In genomic region chr2:61059382-61059781, GRCh38 we compare ENCODE assay signal across 28 cellular contexts.
"Had no signal": no experiment of that assay in that cellular context is flagged by ENCODE, and none has a peak within 500 bp of the region (broad histone marks: within the 10 kb centered on the region; RNA-seq: fewer than 3 reads in every experiment).

No MANE protein-coding gene starts in this region.

- H3K27me3 ChIP-seq: colonic mucosa, dorsolateral prefrontal cortex, esophagus muscularis mucosa, esophagus squamous epithelium, foreskin keratinocyte, gastrocnemius medialis, gastroesophageal sphincter, heart left ventricle, heart right ventricle had no signal

- H3K4me3 ChIP-seq: colonic mucosa, coronary artery, dorsolateral prefrontal cortex, esophagus muscularis mucosa, esophagus squamous epithelium, gastrocnemius medialis, gastroesophageal sphincter, heart left ventricle, heart right ventricle had no signal

- H3K27ac ChIP-seq: colonic mucosa, coronary artery, dorsolateral prefrontal cortex, epithelial cell of prostate, esophagus muscularis mucosa, esophagus squamous epithelium, foreskin keratinocyte, gastrocnemius medialis, gastroesophageal sphincter, heart left ventricle, heart right ventricle had no signal

- DNase-seq: colonic mucosa; cortex of kidney; dermis blood vessel endothelial cell; dorsolateral prefrontal cortex; effector CD4-positive, alpha-beta T cell; effector CD8-positive, alpha-beta T cell; effector memory CD4-positive, alpha-beta T cell; effector memory CD8-positive, alpha-beta T cell; endodermal cell; erythroblast; esophagus squamous epithelium; foreskin fibroblast; foreskin keratinocyte; foreskin melanocyte; gastrocnemius medialis; glutamatergic neuron; head of caudate nucleus; heart left ventricle; heart right ventricle had no signal

- H3K36me3 ChIP-seq: colonic mucosa, gastrocnemius medialis had no signal

- H3K9me3 ChIP-seq: colonic mucosa, esophagus muscularis mucosa, esophagus squamous epithelium, gastrocnemius medialis, gastroesophageal sphincter, heart left ventricle, heart right ventricle had no signal

- ATAC-seq: effector memory CD8-positive, alpha-beta T cell; esophagus mucosa; foreskin keratinocyte; gastrocnemius medialis; gastroesophageal sphincter; heart left ventricle; heart right ventricle had no signal

- FAIRE-seq: colon, endometrium, endothelial cell of umbilical vein, frontal cortex had no signal

- H3K4me1 ChIP-seq: colonic mucosa, foreskin keratinocyte, gastrocnemius medialis had no signal
